Comparison of ENCODE assay signal across 1 cellular context in genomic region chr10:46547331-46547880, GRCh38.
TF ChIP-seq lines count a peak whose summit lies in the region.

No MANE protein-coding gene starts in this region.

TF ChIP-seq in HepG2, 621 proteins besides CTCF, POLR2A, EP300 and RAD21:
- TF ChIP-seq MBD4 (IDR thresholded peaks at IDR 0.05; ENCODE audit: borderline replicate concordance, low read length) (no peak), EEA1 (CRISPR knock-in tag; IDR thresholded peaks at IDR 0.05; ENCODE audit: borderline replicate concordance) (no peak), AGO1 (IDR thresholded peaks at IDR 0.05; ENCODE audit: low read depth, low read length, poor library complexity, severe bottlenecking) (no peak), HDAC2 (CRISPR knock-in tag; IDR thresholded peaks at IDR 0.05) (no peak), ZNF619 (CRISPR knock-in tag; IDR thresholded peaks at IDR 0.05) (no peak), AFF4 (CRISPR knock-in tag; IDR thresholded peaks at IDR 0.05) (no peak), MYPOP (CRISPR knock-in tag; IDR thresholded peaks at IDR 0.05) (no peak), ETV5 (CRISPR knock-in tag; IDR thresholded peaks at IDR 0.05; ENCODE audit: borderline replicate concordance) (no peak), ISL2 (CRISPR knock-in tag; IDR thresholded peaks at IDR 0.05) (no peak), ZNF264 (CRISPR knock-in tag; IDR thresholded peaks at IDR 0.05) (no peak), ZNF333 (CRISPR knock-in tag; IDR thresholded peaks at IDR 0.05; ENCODE audit: borderline replicate concordance) (no peak), ZSCAN31 (CRISPR knock-in tag; IDR thresholded peaks at IDR 0.05; ENCODE audit: low read depth) (no peak), NR2F1 (CRISPR knock-in tag; IDR thresholded peaks at IDR 0.05) (no peak)
- TF ChIP-seq, protein P1, sequence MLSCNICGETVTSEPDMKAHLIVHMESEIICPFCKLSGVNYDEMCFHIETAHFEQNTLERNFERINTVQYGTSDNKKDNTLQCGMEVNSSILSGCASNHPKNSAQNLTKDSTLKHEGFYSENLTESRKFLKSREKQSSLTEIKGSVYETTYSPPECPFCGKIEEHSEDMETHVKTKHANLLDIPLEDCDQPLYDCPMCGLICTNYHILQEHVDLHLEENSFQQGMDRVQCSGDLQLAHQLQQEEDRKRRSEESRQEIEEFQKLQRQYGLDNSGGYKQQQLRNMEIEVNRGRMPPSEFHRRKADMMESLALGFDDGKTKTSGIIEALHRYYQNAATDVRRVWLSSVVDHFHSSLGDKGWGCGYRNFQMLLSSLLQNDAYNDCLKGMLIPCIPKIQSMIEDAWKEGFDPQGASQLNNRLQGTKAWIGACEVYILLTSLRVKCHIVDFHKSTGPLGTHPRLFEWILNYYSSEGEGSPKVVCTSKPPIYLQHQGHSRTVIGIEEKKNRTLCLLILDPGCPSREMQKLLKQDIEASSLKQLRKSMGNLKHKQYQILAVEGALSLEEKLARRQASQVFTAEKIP (CRISPR knock-in tag; IDR thresholded peaks at IDR 0.05; ENCODE audit: borderline replicate concordance): no peak
- TF ChIP-seq, protein P2, sequence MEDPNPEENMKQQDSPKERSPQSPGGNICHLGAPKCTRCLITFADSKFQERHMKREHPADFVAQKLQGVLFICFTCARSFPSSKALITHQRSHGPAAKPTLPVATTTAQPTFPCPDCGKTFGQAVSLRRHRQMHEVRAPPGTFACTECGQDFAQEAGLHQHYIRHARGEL (CRISPR knock-in tag; IDR thresholded peaks at IDR 0.05): no peak
